ENCODE assay signal across 8 cellular contexts in genomic region chr1:220803401-220804201, GRCh38.
DNase-seq lines count a peak whose midpoint lies in the region; ATAC-seq, FAIRE-seq and TF ChIP-seq lines count a peak whose summit lies in the region.

No MANE protein-coding gene starts in this region.

- peak; percentile 83 for FAIRE-seq in D721Med (lab: Jason Lieb, UNC)

- H3K4me3 ChIP-seq in adipocyte (ENCODE audit: low read length): no peak overlapping the region

- no peaks in the 10 kb centered on the region for H3K4me1 ChIP-seq in adipocyte (ENCODE audit: control insufficient read depth, insufficient read depth, low read length)

- TF ChIP-seq CTCF in D721Med (IDR thresholded peaks at IDR 0.05; ENCODE audit: insufficient read depth, missing control alignments): peak; percentile 79

- H3K9ac ChIP-seq in adipocyte (ENCODE audit: low read length): no peak overlapping the region

- H3K27me3 ChIP-seq in adipocyte (replicated peaks; ENCODE audit: control insufficient read depth, insufficient read depth, low read length): peaks cover 12% of the 10 kb centered on the region

- H3K9me3 ChIP-seq in adipocyte (ENCODE audit: control insufficient read depth, low read length): no peaks in the 10 kb centered on the region

- DNase-seq in D721Med (ENCODE audit: insufficient read length, low spot score) (no peak), MV-4-11 (lab: John Stamatoyannopoulos, UW) (peak; percentile 36), adipocyte (ENCODE audit: low read depth) (peak; percentile 65), hepatic stellate cell (ENCODE audit: low spot score) (peak; percentile 47), NCI-H524 treated with DMSO at 0.1 percent for 48 hours (lab: John Stamatoyannopoulos, UW) (no peak)
- DNase-seq in stimulated activated naive CD8-positive, alpha-beta T cell treated with anti-CD3 and anti-CD28 coated beads, Interleukin-15, Interleukin-2, amounts not matched to agents 100 U/mL and 50 U/mL, for 24 hours: peak; percentile 15

- ATAC-seq in GM19372 (IDR thresholded peaks at IDR 0.05; ENCODE audit: low read depth, unreplicated experiment): peak; percentile 64
- no peak for ATAC-seq in stimulated activated naive CD8-positive, alpha-beta T cell treated with anti-CD3 and anti-CD28 coated beads, Interleukin-15, Interleukin-2, amounts not matched to agents 100 U/mL and 50 U/mL, for 24 hours
- no peak for ATAC-seq in HG03460 (IDR thresholded peaks at IDR 0.05; ENCODE audit: unreplicated experiment)

- peaks cover 37% of the 10 kb centered on the region for H3K36me3 ChIP-seq in adipocyte (ENCODE audit: control insufficient read depth, insufficient read depth, low read length, severe bottlenecking)

Comparison
In these comparisons a context has a peak if more than half of its experiments do, and no peak if none do; other contexts are left out.
1. DNase-seq: peak in MV-4-11 (single experiment), adipocyte (single experiment), hepatic stellate cell (single experiment) and stimulated activated naive CD8-positive, alpha-beta T cell treated with anti-CD3 and anti-CD28 coated beads, Interleukin-15, Interleukin-2, amounts not matched to agents 100 U/mL and 50 U/mL, for 24 hours (single experiment); none in D721Med (single experiment) and NCI-H524 treated with DMSO at 0.1 percent for 48 hours (single experiment).